Comparison of ENCODE assay signal across 23 cellular contexts in the genomic region with DNA sequence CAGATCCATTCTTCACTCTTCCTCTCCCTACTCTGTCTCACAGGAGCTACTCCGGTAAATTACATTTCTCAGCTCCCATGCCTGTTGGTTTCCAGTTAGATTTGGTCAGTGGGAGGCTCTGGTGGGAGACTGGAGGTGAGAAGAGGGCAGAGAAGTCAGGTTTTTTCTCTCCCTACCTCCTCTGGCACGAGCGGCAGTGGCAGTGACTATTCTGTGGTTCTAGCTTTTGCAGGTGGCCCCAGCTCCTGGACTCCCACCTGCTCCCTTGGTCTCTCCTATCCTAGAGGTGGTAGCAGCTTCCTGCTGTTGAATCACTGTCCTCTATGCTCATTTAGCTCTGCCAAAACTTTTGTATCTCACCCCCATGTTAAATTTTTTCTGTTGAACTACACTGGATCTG. TPM values are rescaled to one million over a fixed set of nuclear protein-coding genes. Genes with fewer than 3 reads are reported as not detected.
"Had no signal": no experiment of that assay in that cellular context is flagged by ENCODE, and none has a peak within 500 bp of the region (broad histone marks: within the 10 kb centered on the region; RNA-seq: fewer than 3 reads in every experiment).

No MANE protein-coding gene starts in this region.

- H3K4me3 ChIP-seq: breast epithelium, colonic mucosa, dorsolateral prefrontal cortex, esophagus muscularis mucosa, SJSA1, upper lobe of left lung had no signal

- DNase-seq: activated CD4-positive, alpha-beta T cell treated with anti-CD3 and anti-CD28 coated beads, Interleukin-2, amount 50 U/mL, for 48 hours; amniotic stem cell; colonic mucosa; dorsolateral prefrontal cortex; effector memory CD8-positive, alpha-beta T cell; hypothalamus; left ventricle myocardium superior; mammary epithelial cell; retina; stimulated activated CD4-positive, alpha-beta T cell treated with anti-CD3 and anti-CD28 coated beads, Interleukin-2, amount 100 ng/mL, for 48 hours; stimulated activated CD8-positive, alpha-beta memory T cell treated with anti-CD3 and anti-CD28 coated beads, Interleukin-4, amount 100 ng/mL, for 48 hours; stimulated activated naive B cell treated with anti-CD40 and anti-IgM and Interleukin-4, amounts not matched to agents 10 μg/mL and 1 μg/mL and 100 μg/mL, for 72 hours; T1000; upper lobe of left lung had no signal

- H3K4me1 Mint-ChIP-seq: neural crest cell; stimulated activated naive B cell treated with anti-CD40 and anti-IgM and Interleukin-4, amounts not matched to agents 10 μg/mL and 1 μg/mL and 100 μg/mL, for 72 hours had no signal

- ATAC-seq: activated T-helper 17 cell treated with anti-CD3 and anti-CD28 coated beads, Interleukin-2, amount 50 U/mL, for 72 hours; effector memory CD8-positive, alpha-beta T cell; left ventricle myocardium superior; stimulated activated naive B cell treated with anti-CD40 and anti-IgM and Interleukin-4, amounts not matched to agents 10 μg/mL and 1 μg/mL and 100 μg/mL, for 72 hours; WTC11 had no signal

- H3K9me3 ChIP-seq: breast epithelium, colonic mucosa, esophagus muscularis mucosa, SJSA1, upper lobe of left lung had no signal

- H3K27me3 ChIP-seq: breast epithelium, colonic mucosa, dorsolateral prefrontal cortex, esophagus muscularis mucosa, SJSA1, upper lobe of left lung had no signal

- H3K9me3 Mint-ChIP-seq: activated naive CD4-positive, alpha-beta T cell treated with anti-CD3 and anti-CD28 coated beads, Interleukin-2, amount 50 U/mL, for 24 hours; activated T-helper 17 cell treated with anti-CD3 and anti-CD28 coated beads, Interleukin-2, amount 50 U/mL, for 72 hours; effector memory CD8-positive, alpha-beta T cell; neural crest cell; stimulated activated naive B cell treated with anti-CD40 and anti-IgM and Interleukin-4, amounts not matched to agents 10 μg/mL and 1 μg/mL and 100 μg/mL, for 72 hours; T-helper 1 cell treated with Interleukin-12 subunit alpha and Interleukin-12 subunit beta and Interleukin-4 antibody, amounts not matched to agents 30 μg/mL and 1 μg/mL, for 36 hours; WTC11 had no signal

- H3K27ac Mint-ChIP-seq: progenitor cell of endocrine pancreas; stimulated activated naive B cell treated with anti-CD40 and anti-IgM and Interleukin-4, amounts not matched to agents 10 μg/mL and 1 μg/mL and 100 μg/mL, for 72 hours; T-helper 1 cell treated with Interleukin-12 subunit alpha and Interleukin-12 subunit beta and Interleukin-4 antibody, amounts not matched to agents 30 μg/mL and 1 μg/mL, for 36 hours; WTC11 had no signal

- H3K4me1 ChIP-seq: breast epithelium, colonic mucosa, esophagus muscularis mucosa, SJSA1, upper lobe of left lung had no signal

- H3K36me3 ChIP-seq: breast epithelium, colonic mucosa had no signal

- H3K27ac ChIP-seq: breast epithelium, colonic mucosa, esophagus muscularis mucosa, SJSA1, upper lobe of left lung had no signal

- H3K4me3 Mint-ChIP-seq: activated naive CD4-positive, alpha-beta T cell treated with anti-CD3 and anti-CD28 coated beads, Interleukin-2, amount 50 U/mL, for 24 hours; activated T-helper 17 cell treated with anti-CD3 and anti-CD28 coated beads, Interleukin-2, amount 50 U/mL, for 72 hours; effector memory CD8-positive, alpha-beta T cell; neural crest cell; stimulated activated naive B cell treated with anti-CD40 and anti-IgM and Interleukin-4, amounts not matched to agents 10 μg/mL and 1 μg/mL and 100 μg/mL, for 72 hours; T-helper 1 cell treated with Interleukin-12 subunit alpha and Interleukin-12 subunit beta and Interleukin-4 antibody, amounts not matched to agents 30 μg/mL and 1 μg/mL, for 36 hours; WTC11 had no signal

- H3K27me3 Mint-ChIP-seq: activated naive CD4-positive, alpha-beta T cell treated with anti-CD3 and anti-CD28 coated beads, Interleukin-2, amount 50 U/mL, for 24 hours; activated T-helper 17 cell treated with anti-CD3 and anti-CD28 coated beads, Interleukin-2, amount 50 U/mL, for 72 hours; effector memory CD8-positive, alpha-beta T cell; progenitor cell of endocrine pancreas; stimulated activated naive B cell treated with anti-CD40 and anti-IgM and Interleukin-4, amounts not matched to agents 10 μg/mL and 1 μg/mL and 100 μg/mL, for 72 hours had no signal

RNA-seq across cellular contexts. Expression of gene TLDC2, which starts 17.9 kb away (rescaled TPM):
- total RNA-seq: activated T-helper 17 cell treated with anti-CD3 and anti-CD28 coated beads, Interleukin-2, amount 50 U/mL, for 72 hours; left ventricle myocardium superior; mammary epithelial cell; neural crest cell; SJSA1 had no signal
- polyA plus RNA-seq: mammary epithelial cell had no signal
